Comparison of ENCODE assay signal across 14 cellular contexts in genomic region chr12:113368331-113368730, GRCh38. TPM values are rescaled to one million over a fixed set of nuclear protein-coding genes. Genes with fewer than 3 reads are reported as not detected.
DNase-seq lines count a peak whose midpoint lies in the region; ATAC-seq, FAIRE-seq and TF ChIP-seq lines count a peak whose summit lies in the region.
"Had no signal": no experiment of that assay in that cellular context is flagged by ENCODE, and none has a peak within 500 bp of the region (broad histone marks: within the 10 kb centered on the region; RNA-seq: fewer than 3 reads in every experiment).

No MANE protein-coding gene starts in this region.

- no peak overlapping the region for H2AFZ ChIP-seq in K562 (ENCODE audit: low read depth, low read length)
- no peak overlapping the region for H2AFZ ChIP-seq in OCI-LY7 (ENCODE audit: low read length)

- H3K9me3 ChIP-seq in CD8-positive, alpha-beta T cell (ENCODE audit: low read length), result no peaks in the 10 kb centered on the region
- H3K9me3 ChIP-seq in K562 (replicated peaks; ENCODE audit: control insufficient read depth, insufficient read depth, low read depth, low read length), result no peaks in the 10 kb centered on the region
- H3K9me3 ChIP-seq in OCI-LY7 (ENCODE audit: low read length), result no peaks in the 10 kb centered on the region

- TF ChIP-seq RAD21 in Ishikawa (IDR thresholded peaks at IDR 0.05; ENCODE audit: low read depth), result no peak
- no peak for TF ChIP-seq RAD21 in K562 (CRISPR knock-in tag; conservative IDR thresholded peaks at IDR 0.05 in 1 of 2, IDR thresholded peaks at IDR 0.05 in 1 of 2)

- 0 out of 2 replicates have a peak, but pooled peaks cover 3% of the 10 kb centered on the region for H4K20me1 ChIP-seq in K562 (replicated peaks; ENCODE audit: control insufficient read depth, insufficient read depth, low read length)
- no peaks in the 10 kb centered on the region for H4K20me1 ChIP-seq in OCI-LY7 (ENCODE audit: insufficient read depth, low read length)

- H3K9me3 Mint-ChIP-seq in CD8-positive, alpha-beta T cell, result no peaks in the 10 kb centered on the region
- H3K9me3 Mint-ChIP-seq in activated naive CD8-positive, alpha-beta T cell treated with anti-CD3 and anti-CD28 coated beads, Interleukin-2, amount 50 U/mL, for 24 hours, result no peaks in the 10 kb centered on the region

- no peak overlapping the region for H3K27ac ChIP-seq in CD8-positive, alpha-beta T cell (ENCODE audit: low read depth, low read length)
- H3K27ac ChIP-seq in K562 (ENCODE audit: extremely low read depth, low read depth, low read length), result no peak overlapping the region
- H3K27ac ChIP-seq in layer of hippocampus (ENCODE audit: low read depth, low read length), result peak overlapping the region; percentile 85
- no peak overlapping the region for H3K27ac ChIP-seq in OCI-LY7 (ENCODE audit: low read depth, low read length, poor library complexity, severe bottlenecking)
- H3K27ac ChIP-seq: C4-2B had no signal

- H3K79me2 ChIP-seq in K562 (ENCODE audit: control insufficient read depth, insufficient read depth, low read length) (no peaks in the 10 kb centered on the region), OCI-LY7 (ENCODE audit: insufficient read depth, low read depth, low read length) (no peaks in the 10 kb centered on the region)

- H3K4me2 ChIP-seq in K562 (ENCODE audit: insufficient read depth, low read length), result no peak overlapping the region
- H3K4me2 ChIP-seq in OCI-LY7 (ENCODE audit: low read length), result no peak overlapping the region

- CTCF ChIA-PET in CD8-positive, alpha-beta T cell (lab: Charles Lee), result no interaction called here
- CTCF ChIA-PET in K562 (lab: Yijun Ruan, JAX; ENCODE audit: low intra/inter-chr PET ratio) (interaction anchor here (0.7 kb wide), 1 partner anchor 170 kb away, joined by 3 read pairs; no protein-coding TSS in a partner anchor), OCI-LY7 (lab: Charles Lee; ENCODE audit: unreplicated experiment) (no interaction called here)

- POLR2A ChIA-PET in CD8-positive, alpha-beta T cell (lab: Charles Lee), result interaction anchor here (0.5 to 0.6 kb wide), 2 partner anchors 10 to 289 kb away, joined by 3 to 4 read pairs; no protein-coding TSS in a partner anchor
- POLR2A ChIA-PET in K562 (lab: Yijun Ruan, JAX), result no interaction called here
- POLR2A ChIA-PET in OCI-LY7 (lab: Charles Lee), result no interaction called here

- ATAC-seq in CD8-positive, alpha-beta T cell, result no peak
- ATAC-seq in K562, result peak; percentile 81
- ATAC-seq in activated naive CD8-positive, alpha-beta T cell treated with anti-CD3 and anti-CD28 coated beads, Interleukin-2, amount 50 U/mL, for 24 hours, result no peak

- no peak for DNase-seq in CD8-positive, alpha-beta T cell
- DNase-seq in K562 (ENCODE audit: extremely low read depth in 1 of 4, low spot score in 3 of 4), result peak in 3 of 4 experiments; percentile 54 to 66 (median 58)
- DNase-seq in activated naive CD8-positive, alpha-beta T cell treated with anti-CD3 and anti-CD28 coated beads, Interleukin-2, amount 50 U/mL, for 24 hours, result no peak
- DNase-seq in NCI-H2196 treated with DMSO at 0.1 percent for 48 hours (lab: John Stamatoyannopoulos, UW; ENCODE audit: unreplicated experiment), result no peak
- no peak for DNase-seq in OCI-LY7 (ENCODE audit: low spot score)
- DNase-seq: H7, NCI-H187, NCI-H345, NCI-H526 had no signal

- BruUV-seq in K562 (replicated peaks; lab: Mats Ljungman, UMichigan) (no TSS peak), OCI-LY7 (replicated peaks; lab: Mats Ljungman, UMichigan) (no TSS peak)

- TF ChIP-seq EP300 in Ishikawa (IDR thresholded peaks at IDR 0.05; ENCODE audit: borderline replicate concordance) (no peak), K562 (IDR thresholded peaks at IDR 0.05; ENCODE audit: low read length) (no peak)

- WGBS in K562 (ENCODE audit: insufficient coverage, low coverage, missing lambda C conversion rate), result 70% methylated on average over 3 of the region's 4 CpGs

- no peaks in the 10 kb centered on the region for H3K36me3 ChIP-seq in CD8-positive, alpha-beta T cell (ENCODE audit: insufficient read depth, low read length)
- H3K36me3 ChIP-seq in K562 (ENCODE audit: control insufficient read depth, insufficient read depth, low read length), result peaks cover 41% of the 10 kb centered on the region; the same call in 2 of the 3 replicates
- no peaks in the 10 kb centered on the region for H3K36me3 ChIP-seq in OCI-LY7 (ENCODE audit: insufficient read depth, low read length)

- H3K9ac ChIP-seq in K562 (ENCODE audit: insufficient read depth in 1 of 2, low read depth in 2 of 2, low read length in 2 of 2), result peak overlapping the region in 1 of 2 experiments; percentile 59; a peak in 2 of 4 replicates

- no peaks in the 10 kb centered on the region for H3K27me3 Mint-ChIP-seq in CD8-positive, alpha-beta T cell (ENCODE audit: low read depth)
- H3K27me3 Mint-ChIP-seq in activated naive CD8-positive, alpha-beta T cell treated with anti-CD3 and anti-CD28 coated beads, Interleukin-2, amount 50 U/mL, for 24 hours, result no peaks in the 10 kb centered on the region

- H3K27me3 ChIP-seq in CD8-positive, alpha-beta T cell (ENCODE audit: insufficient read depth, low read length), result no peaks in the 10 kb centered on the region
- H3K27me3 ChIP-seq in K562 (ENCODE audit: control insufficient read depth in 2 of 2, insufficient read depth in 2 of 2, low read length in 2 of 2) (no peaks in the 10 kb centered on the region), layer of hippocampus (ENCODE audit: control insufficient read depth, insufficient read depth, low read length) (no peaks in the 10 kb centered on the region)

- in situ Hi-C loops in K562 (cut with MboI), result no loop called here

- H3K36me3 Mint-ChIP-seq in CD8-positive, alpha-beta T cell, result peaks cover 51% of the 10 kb centered on the region
- peaks cover 12% of the 10 kb centered on the region for H3K36me3 Mint-ChIP-seq in activated naive CD8-positive, alpha-beta T cell treated with anti-CD3 and anti-CD28 coated beads, Interleukin-2, amount 50 U/mL, for 24 hours (ENCODE audit: low read depth)

- H3K27ac Mint-ChIP-seq in CD8-positive, alpha-beta T cell, result peak overlapping the region; percentile 37
- no peak overlapping the region for H3K27ac Mint-ChIP-seq in activated naive CD8-positive, alpha-beta T cell treated with anti-CD3 and anti-CD28 coated beads, Interleukin-2, amount 50 U/mL, for 24 hours

- H3K4me1 Mint-ChIP-seq in CD8-positive, alpha-beta T cell (ENCODE audit: low read depth), result no peaks in the 10 kb centered on the region
- no peaks in the 10 kb centered on the region for H3K4me1 Mint-ChIP-seq in activated naive CD8-positive, alpha-beta T cell treated with anti-CD3 and anti-CD28 coated beads, Interleukin-2, amount 50 U/mL, for 24 hours

- no peaks in the 10 kb centered on the region for H3K4me1 ChIP-seq in CD8-positive, alpha-beta T cell (ENCODE audit: insufficient read depth, low read length)
- peaks cover 0 to 5% of the 10 kb centered on the region in 2 experiments; a peak in 2 of 5 replicates for H3K4me1 ChIP-seq in K562 (replicated peaks in 1 of 2; ENCODE audit: control insufficient read depth in 2 of 2, insufficient read depth in 2 of 2, low read length in 2 of 2)
- peaks cover 3% of the 10 kb centered on the region for H3K4me1 ChIP-seq in OCI-LY7 (ENCODE audit: insufficient read depth, low read length, poor library complexity, severe bottlenecking)

- no peak overlapping the region for H3K4me3 Mint-ChIP-seq in CD8-positive, alpha-beta T cell
- H3K4me3 Mint-ChIP-seq in activated naive CD8-positive, alpha-beta T cell treated with anti-CD3 and anti-CD28 coated beads, Interleukin-2, amount 50 U/mL, for 24 hours, result no peak overlapping the region

- peak; percentile 80 for FAIRE-seq in K562 (lab: Jason Lieb, UNC)
- FAIRE-seq: GM19239 had no signal

- no peak for TF ChIP-seq POLR2A in K562 (conservative IDR thresholded peaks at IDR 0.05)

- H3K9me1 ChIP-seq in K562 (ENCODE audit: control insufficient read depth, insufficient read depth, low read length), result no peaks in the 10 kb centered on the region

- TF ChIP-seq CTCF in CD8-positive, alpha-beta T cell (IDR thresholded peaks at IDR 0.05), result no peak
- TF ChIP-seq CTCF in K562 (IDR thresholded peaks at IDR 0.05 in 2 of 3, conservative IDR thresholded peaks at IDR 0.05 in 1 of 3; ENCODE audit: insufficient read depth in 2 of 3, low read depth in 1 of 3, low read length in 3 of 3), result no peak
- no peak for TF ChIP-seq CTCF in OCI-LY7 (conservative IDR thresholded peaks at IDR 0.05; ENCODE audit: low read length)

- H3K9me2 ChIP-seq in OCI-LY7 (ENCODE audit: insufficient read depth, low read length), result no peaks in the 10 kb centered on the region

- no peak overlapping the region for H3K4me3 ChIP-seq in CD8-positive, alpha-beta T cell (ENCODE audit: low read depth, low read length)
- H3K4me3 ChIP-seq in K562 (no peak overlapping the region), OCI-LY7 (ENCODE audit: low read depth, low read length, poor library complexity, severe bottlenecking) (no peak overlapping the region)

- intact Hi-C loops in CD8-positive, alpha-beta T cell (cut with DNase I, micrococcal nuclease), result no loop called here
- intact Hi-C loops in K562 (cut with micrococcal nuclease), result no loop called here
- intact Hi-C loops in OCI-LY7 (cut with micrococcal nuclease; ENCODE audit: unreplicated experiment), result no loop called here

RNA-seq across cellular contexts. Expression of gene PLBD2, which starts 9.9 kb away (rescaled TPM):
- 1 to 10 TPM; 9.2 to 9.9 TPM for total RNA-seq in CD8-positive, alpha-beta T cell
- total RNA-seq in K562 (2011; cell fraction: chromatin; rRNA removed; ENCODE audit: low replicate concordance), result 26.2 and 43.8 TPM in 2 replicates
- 42.6 and 46.5 TPM in 2 replicates for total RNA-seq in K562 (2011; cell fraction: nucleolus; rRNA removed)
- total RNA-seq in K562 (2011; cell fraction: nucleoplasm; rRNA removed), result 41.1 and 61.7 TPM in 2 replicates
- total RNA-seq in K562 (2014; rRNA removed), result 7.2 and 9.1 TPM in 2 replicates
- 1.3 and 2.4 TPM in 2 replicates for total RNA-seq in K562 (2014; rRNA removed; fragmentation: Illumina TruSeq; extraction: Trizol)
- total RNA-seq in K562 (2015; rRNA removed; fragmentation: Illumina TruSeq; extraction: Trizol), result 4.1 and 4.4 TPM in 2 replicates
- total RNA-seq in K562 (2021), result 33.1 and 37.4 TPM in 2 replicates
- polyA plus RNA-seq in K562 (2011; rRNA removed), result 5.5 and 7.8 TPM in 2 replicates
- 11.4 and 15.3 TPM in 2 replicates for polyA plus RNA-seq in K562 (2011; cell fraction: cytosol; rRNA removed)
- polyA plus RNA-seq in K562 (2011; cell fraction: nucleus; rRNA removed), result 8.5 and 11.2 TPM in 2 replicates
- polyA plus RNA-seq in K562 (2012), result 18.7 and 28.0 TPM in 2 replicates
- 31.3 and 33.7 TPM in 2 replicates for polyA plus RNA-seq in K562 (2014; fragmentation: Illumina TruSeq; extraction: Trizol)
- 1 to 10 TPM; 5.0 to 6.0 TPM for polyA plus RNA-seq in K562 (2014; fragmentation: Nextera tagmentation; extraction: Ambion mirVana)
- polyA plus RNA-seq in K562 (2014; rRNA removed), result 16.4 and 17.6 TPM in 2 replicates
- 7.4 and 11.0 TPM in 2 replicates for polyA minus RNA-seq in K562 (2011; rRNA and poly(A)+ RNA removed)
- polyA minus RNA-seq in K562 (2011; cell fraction: cytosol; rRNA and poly(A)+ RNA removed), result 21.5 and 26.5 TPM in 2 replicates
- polyA minus RNA-seq in K562 (2011; cell fraction: nucleus; rRNA and poly(A)+ RNA removed), result 6.9 and 7.3 TPM in 2 replicates
- total RNA-seq in OCI-LY7 (2014; rRNA removed; shearing (Covaris generic)), result 2.3 and 3.4 TPM in 2 replicates
- 9.1 and 14.4 TPM in 2 replicates for total RNA-seq in OCI-LY7 (2022)

RNA-seq across cellular contexts. Expression of gene SLC8B1, which starts 33.4 kb away (rescaled TPM):
- total RNA-seq in CD8-positive, alpha-beta T cell, result 10 to 100 TPM; 67.3 to 72.8 TPM
- total RNA-seq in K562 (2011; cell fraction: chromatin; rRNA removed; ENCODE audit: low replicate concordance), result 58.8 and 108 TPM in 2 replicates
- total RNA-seq in K562 (2011; cell fraction: nucleolus; rRNA removed), result 66.5 and 71.5 TPM in 2 replicates
- total RNA-seq in K562 (2011; cell fraction: nucleoplasm; rRNA removed), result 58.5 and 61.2 TPM in 2 replicates
- 18.5 and 26.3 TPM in 2 replicates for total RNA-seq in K562 (2014; rRNA removed)
- total RNA-seq in K562 (2014; rRNA removed; fragmentation: Illumina TruSeq; extraction: Trizol), result 12.6 and 18.1 TPM in 2 replicates
- total RNA-seq in K562 (2015; rRNA removed; fragmentation: Illumina TruSeq; extraction: Trizol), result 21.0 and 21.2 TPM in 2 replicates
- total RNA-seq in K562 (2021), result 31.8 and 34.1 TPM in 2 replicates
- polyA plus RNA-seq in K562 (2011; rRNA removed), result 18.2 and 25.0 TPM in 2 replicates
- polyA plus RNA-seq in K562 (2011; cell fraction: cytosol; rRNA removed), result 35.8 and 50.0 TPM in 2 replicates
- polyA plus RNA-seq in K562 (2011; cell fraction: nucleus; rRNA removed), result 70.2 and 99.8 TPM in 2 replicates
- 20.5 and 24.5 TPM in 2 replicates for polyA plus RNA-seq in K562 (2012)
- polyA plus RNA-seq in K562 (2014; fragmentation: Illumina TruSeq; extraction: Trizol), result 23.0 and 24.1 TPM in 2 replicates
- under 1 TPM; 0.86 to 0.87 TPM for polyA plus RNA-seq in K562 (2014; fragmentation: Nextera tagmentation; extraction: Ambion mirVana)
- polyA plus RNA-seq in K562 (2014; rRNA removed), result 25.2 and 26.5 TPM in 2 replicates
- polyA minus RNA-seq in K562 (2011; rRNA and poly(A)+ RNA removed), result 19.1 and 29.2 TPM in 2 replicates
- polyA minus RNA-seq in K562 (2011; cell fraction: cytosol; rRNA and poly(A)+ RNA removed), result 18.6 and 20.4 TPM in 2 replicates
- polyA minus RNA-seq in K562 (2011; cell fraction: nucleus; rRNA and poly(A)+ RNA removed), result 27.6 and 36.0 TPM in 2 replicates
- 40.6 and 47.1 TPM in 2 replicates for total RNA-seq in OCI-LY7 (2014; rRNA removed; shearing (Covaris generic))
- total RNA-seq in OCI-LY7 (2022), result 57.2 and 69.1 TPM in 2 replicates

RNA-seq across cellular contexts. Expression of gene SDS, which starts 35.4 kb away (rescaled TPM):
- not detected for total RNA-seq in CD8-positive, alpha-beta T cell
- not detected in 2 replicates for total RNA-seq in K562 (2011; cell fraction: chromatin; rRNA removed; ENCODE audit: low replicate concordance)
- not detected in 2 replicates for total RNA-seq in K562 (2011; cell fraction: nucleolus; rRNA removed)
- not detected in 2 replicates for total RNA-seq in K562 (2011; cell fraction: nucleoplasm; rRNA removed)
- total RNA-seq in K562 (2014; rRNA removed), result 0.24 TPM in 1 of 2 replicates, not detected in the other
- total RNA-seq in K562 (2014; rRNA removed; fragmentation: Illumina TruSeq; extraction: Trizol), result 0.07 TPM in 1 of 2 replicates, not detected in the other
- total RNA-seq in K562 (2015; rRNA removed; fragmentation: Illumina TruSeq; extraction: Trizol), result 0.60 and 1.1 TPM in 2 replicates
- 0.18 and 0.22 TPM in 2 replicates for total RNA-seq in K562 (2021)
- polyA plus RNA-seq in K562 (2011; rRNA removed), result 0.07 TPM in 1 of 2 replicates, not detected in the other
- polyA plus RNA-seq in K562 (2011; cell fraction: cytosol; rRNA removed), result 0.10 TPM in 1 of 2 replicates, not detected in the other
- 0.48 TPM in 1 of 2 replicates, not detected in the other for polyA plus RNA-seq in K562 (2011; cell fraction: nucleus; rRNA removed)
- polyA plus RNA-seq in K562 (2012), result 0.22 and 0.34 TPM in 2 replicates
- 0.09 and 0.10 TPM in 2 replicates for polyA plus RNA-seq in K562 (2014; fragmentation: Illumina TruSeq; extraction: Trizol)
- polyA plus RNA-seq in K562 (2014; fragmentation: Nextera tagmentation; extraction: Ambion mirVana), result under 1 TPM; 0.07 to 0.23 TPM
- polyA plus RNA-seq in K562 (2014; rRNA removed), result 0.15 and 0.30 TPM in 2 replicates
- polyA minus RNA-seq in K562 (2011; rRNA and poly(A)+ RNA removed), result not detected in 2 replicates
- polyA minus RNA-seq in K562 (2011; cell fraction: cytosol; rRNA and poly(A)+ RNA removed), result not detected in 2 replicates
- polyA minus RNA-seq in K562 (2011; cell fraction: nucleus; rRNA and poly(A)+ RNA removed), result not detected in 2 replicates
- total RNA-seq in OCI-LY7 (2014; rRNA removed; shearing (Covaris generic)), result not detected in 2 replicates
- not detected in 2 replicates for total RNA-seq in OCI-LY7 (2022)
- total RNA-seq: LHCN-M2 had no signal

RNA-seq across cellular contexts. Expression of gene SDSL, which starts 53.8 kb away (rescaled TPM):
- not detected for total RNA-seq in CD8-positive, alpha-beta T cell
- total RNA-seq in K562 (2011; cell fraction: chromatin; rRNA removed; ENCODE audit: low replicate concordance), result 3.2 and 9.7 TPM in 2 replicates
- total RNA-seq in K562 (2011; cell fraction: nucleolus; rRNA removed), result 6.1 and 7.5 TPM in 2 replicates
- 7.0 and 15.4 TPM in 2 replicates for total RNA-seq in K562 (2011; cell fraction: nucleoplasm; rRNA removed)
- total RNA-seq in K562 (2014; rRNA removed), result 7.4 and 9.1 TPM in 2 replicates
- total RNA-seq in K562 (2014; rRNA removed; fragmentation: Illumina TruSeq; extraction: Trizol), result 1.1 and 1.7 TPM in 2 replicates
- 6.3 and 7.8 TPM in 2 replicates for total RNA-seq in K562 (2015; rRNA removed; fragmentation: Illumina TruSeq; extraction: Trizol)
- 8.4 and 9.1 TPM in 2 replicates for total RNA-seq in K562 (2021)
- 9.8 and 10.9 TPM in 2 replicates for polyA plus RNA-seq in K562 (2011; rRNA removed)
- polyA plus RNA-seq in K562 (2011; cell fraction: cytosol; rRNA removed), result 13.4 and 29.5 TPM in 2 replicates
- 5.6 and 8.8 TPM in 2 replicates for polyA plus RNA-seq in K562 (2011; cell fraction: nucleus; rRNA removed)
- polyA plus RNA-seq in K562 (2012), result 15.2 and 23.6 TPM in 2 replicates
- polyA plus RNA-seq in K562 (2014; fragmentation: Illumina TruSeq; extraction: Trizol), result 3.0 and 7.1 TPM in 2 replicates
- 1 to 10 TPM in 1 of 2 experiments, under 1 TPM in 1; 0.31 to 2.0 TPM for polyA plus RNA-seq in K562 (2014; fragmentation: Nextera tagmentation; extraction: Ambion mirVana)
- polyA plus RNA-seq in K562 (2014; rRNA removed), result 11.0 and 13.4 TPM in 2 replicates
- 2.8 and 3.7 TPM in 2 replicates for polyA minus RNA-seq in K562 (2011; rRNA and poly(A)+ RNA removed)
- polyA minus RNA-seq in K562 (2011; cell fraction: cytosol; rRNA and poly(A)+ RNA removed), result 5.2 and 5.9 TPM in 2 replicates
- polyA minus RNA-seq in K562 (2011; cell fraction: nucleus; rRNA and poly(A)+ RNA removed), result 5.4 and 6.6 TPM in 2 replicates
- not detected in 2 replicates for total RNA-seq in OCI-LY7 (2014; rRNA removed; shearing (Covaris generic))
- not detected in 2 replicates for total RNA-seq in OCI-LY7 (2022)

Comparison
In these comparisons a context has a peak if more than half of its experiments do, and no peak if none do; other contexts are left out.
1. DNase-seq: peak in K562 (3 of 4); none in CD8-positive, alpha-beta T cell (0 of 7), activated naive CD8-positive, alpha-beta T cell treated with anti-CD3 and anti-CD28 coated beads, Interleukin-2, amount 50 U/mL, for 24 hours (single experiment), NCI-H2196 treated with DMSO at 0.1 percent for 48 hours (single experiment) and OCI-LY7 (single experiment).